28 cellular contexts compared by ENCODE assay signal in genomic region chr3:101719604-101720185, GRCh38. TPM values are rescaled to one million over a fixed set of nuclear protein-coding genes. Genes with fewer than 3 reads are reported as not detected.
DNase-seq lines count a peak whose midpoint lies in the region; ATAC-seq, FAIRE-seq and TF ChIP-seq lines count a peak whose summit lies in the region.
"Had no signal": no experiment of that assay in that cellular context is flagged by ENCODE, and none has a peak within 500 bp of the region (broad histone marks: within the 10 kb centered on the region; RNA-seq: fewer than 3 reads in every experiment).

No MANE protein-coding gene starts in this region.

- H3K9me3 ChIP-seq in Karpas-422 (ENCODE audit: low read length): no peaks in the 10 kb centered on the region
- no peaks in the 10 kb centered on the region for H3K9me3 ChIP-seq in small intestine (ENCODE audit: control insufficient read depth, low read depth)
- H3K9me3 ChIP-seq in left ventricle myocardium inferior (replicated peaks): no peaks in the 10 kb centered on the region
- H3K9me3 ChIP-seq: colonic mucosa, esophagus squamous epithelium, lower lobe of right lung, mucosa of descending colon, pancreas, thoracic aorta had no signal

- TF ChIP-seq CTCF in fibroblast of villous mesenchyme (IDR thresholded peaks at IDR 0.05; ENCODE audit: insufficient read depth, low read depth, low read length) (no peak), left ventricle myocardium inferior (IDR thresholded peaks at IDR 0.05; ENCODE audit: borderline replicate concordance) (no peak)

- H4K20me1 ChIP-seq in Karpas-422 (ENCODE audit: insufficient read depth, low read depth, low read length): no peaks in the 10 kb centered on the region

- POLR2A ChIA-PET in T-cell (lab: Charles Lee): interaction anchor here in 1 of 2 donors (0.8 kb wide), 1 partner anchor 48 kb away, joined by 3 read pairs; no protein-coding TSS in a partner anchor

- H3K27me3 ChIP-seq in Karpas-422 (ENCODE audit: low read length) (no peaks in the 10 kb centered on the region), small intestine (ENCODE audit: control insufficient read depth in 2 of 2, insufficient read depth in 2 of 2, low read length in 2 of 2) (no peaks in the 10 kb centered on the region), left ventricle myocardium inferior (ENCODE audit: low read depth) (no peaks in the 10 kb centered on the region)
- H3K27me3 ChIP-seq: brain microvascular endothelial cell, colonic mucosa, pancreas had no signal

- no peak for ATAC-seq in T-cell (replicated peaks in 1 of 4)
- ATAC-seq: effector memory CD8-positive, alpha-beta T cell; lower lobe of right lung; mucosa of descending colon; pancreas; stimulated activated naive CD8-positive, alpha-beta T cell treated with anti-CD3 and anti-CD28 coated beads, Interleukin-15, Interleukin-2, amounts not matched to agents 100 U/mL and 50 U/mL, for 24 hours had no signal

- peaks cover 37% of the 10 kb centered on the region for H3K4me1 Mint-ChIP-seq in activated naive CD4-positive, alpha-beta T cell treated with anti-CD3 and anti-CD28 coated beads, Interleukin-2, amount 10 ng/mL, durations not matched to agents 7 days and 5 days
- peaks cover 30 to 38% (median 34%) of the 10 kb centered on the region in 3 donors for H3K4me1 Mint-ChIP-seq in T-cell

- H3K27me3 Mint-ChIP-seq in activated naive CD4-positive, alpha-beta T cell treated with anti-CD3 and anti-CD28 coated beads, Interleukin-2, amount 10 ng/mL, durations not matched to agents 7 days and 5 days: no peaks in the 10 kb centered on the region
- H3K27me3 Mint-ChIP-seq in T-cell: no peaks in the 10 kb centered on the region
- H3K27me3 Mint-ChIP-seq: effector memory CD8-positive, alpha-beta T cell had no signal

- H3K27ac Mint-ChIP-seq in activated naive CD4-positive, alpha-beta T cell treated with anti-CD3 and anti-CD28 coated beads, Interleukin-2, amount 10 ng/mL, durations not matched to agents 7 days and 5 days: peak overlapping the region; percentile 84
- H3K27ac Mint-ChIP-seq in T-cell: peak overlapping the region; percentile 36 to 67
- H3K27ac Mint-ChIP-seq: effector memory CD8-positive, alpha-beta T cell; nephron; T-helper 1 cell treated with Interleukin-12 subunit alpha and Interleukin-12 subunit beta and Interleukin-4 antibody, amounts not matched to agents 30 μg/mL and 1 μg/mL, for 36 hours had no signal

- no peak for FAIRE-seq in small intestine (lab: Jason Lieb, UNC)
- FAIRE-seq: H54, kidney, pancreas, RCC 7860 had no signal

- intact Hi-C loops in left ventricle myocardium inferior (cut with micrococcal nuclease): no loop called here

- CTCF ChIA-PET in activated naive CD4-positive, alpha-beta T cell treated with anti-CD3 and anti-CD28 coated beads, Interleukin-2, amount 10 ng/mL, durations not matched to agents 7 days and 5 days (lab: Charles Lee): no interaction called here
- CTCF ChIA-PET in T-cell (lab: Charles Lee): interaction anchor here in 1 of 2 donors (0.6 kb wide), 1 partner anchor 152 kb away, joined by 3 read pairs; no protein-coding TSS in a partner anchor

- H3K4me1 ChIP-seq in Karpas-422 (ENCODE audit: low read length): peaks cover 13% of the 10 kb centered on the region
- no peaks in the 10 kb centered on the region for H3K4me1 ChIP-seq in small intestine (ENCODE audit: control insufficient read depth in 2 of 2, insufficient read depth in 1 of 2, low read depth in 1 of 2, low read length in 1 of 2)
- peaks cover 22% of the 10 kb centered on the region for H3K4me1 ChIP-seq in left ventricle myocardium inferior
- H3K4me1 ChIP-seq: colonic mucosa had no signal

- no peaks in the 10 kb centered on the region for H3K9me3 Mint-ChIP-seq in activated naive CD4-positive, alpha-beta T cell treated with anti-CD3 and anti-CD28 coated beads, Interleukin-2, amount 10 ng/mL, durations not matched to agents 7 days and 5 days
- H3K9me3 Mint-ChIP-seq in T-cell: no peaks in the 10 kb centered on the region
- H3K9me3 Mint-ChIP-seq: effector memory CD8-positive, alpha-beta T cell; nephron; T-helper 1 cell treated with Interleukin-12 subunit alpha and Interleukin-12 subunit beta and Interleukin-4 antibody, amounts not matched to agents 30 μg/mL and 1 μg/mL, for 36 hours had no signal

- no peaks in the 10 kb centered on the region for H3K36me3 Mint-ChIP-seq in activated naive CD4-positive, alpha-beta T cell treated with anti-CD3 and anti-CD28 coated beads, Interleukin-2, amount 10 ng/mL, durations not matched to agents 7 days and 5 days
- no peaks in the 10 kb centered on the region for H3K36me3 Mint-ChIP-seq in T-cell

- no peak overlapping the region for H3K4me2 ChIP-seq in Karpas-422 (ENCODE audit: low read depth, low read length, poor library complexity, severe bottlenecking)

- H3K36me3 ChIP-seq in Karpas-422 (ENCODE audit: insufficient read depth, low read length) (no peaks in the 10 kb centered on the region), small intestine (ENCODE audit: control insufficient read depth in 2 of 2, insufficient read depth in 2 of 2, low read length in 2 of 2) (no peaks in the 10 kb centered on the region), left ventricle myocardium inferior (no peaks in the 10 kb centered on the region)
- H3K36me3 ChIP-seq: brain microvascular endothelial cell, colonic mucosa, esophagus squamous epithelium, lower lobe of right lung, pancreas, thoracic aorta had no signal

- no peaks in the 10 kb centered on the region for H3K79me2 ChIP-seq in Karpas-422 (ENCODE audit: low read length)

- no peak overlapping the region for H3K9ac ChIP-seq in Karpas-422 (ENCODE audit: low read length)

- no peak for DNase-seq in activated naive CD4-positive, alpha-beta T cell treated with anti-CD3 and anti-CD28 coated beads, Interleukin-2, amount 10 ng/mL, durations not matched to agents 7 days and 5 days
- no peak for DNase-seq in activated naive CD4-positive, alpha-beta T cell treated with Interleukin-2 at 50 U/mL for 16 hours
- DNase-seq in Karpas-422: peak; percentile 21
- no peak for DNase-seq in T-cell
- DNase-seq in fibroblast of villous mesenchyme (ENCODE audit: low read depth): peak; percentile 26
- DNase-seq in small intestine: no peak
- no peak for DNase-seq in iPS-NIHi7 (ENCODE audit: extremely low spot score)
- no peak for DNase-seq in left ventricle myocardium inferior
- DNase-seq: activated CD4-positive, alpha-beta T cell treated with anti-CD3 and anti-CD28 coated beads for 4 hours; brain microvascular endothelial cell; C1 segment of cervical spinal cord; colonic mucosa; effector memory CD8-positive, alpha-beta T cell; esophagus squamous epithelium; glutamatergic neuron; kidney; lower lobe of right lung; mucosa of descending colon; NCI-H146; NCI-H2171; NCI-H510A treated with DMSO at 0.1 percent for 48 hours; pancreas; stimulated activated naive CD8-positive, alpha-beta T cell treated with anti-CD3 and anti-CD28 coated beads, Interleukin-15, Interleukin-2, amounts not matched to agents 100 U/mL and 50 U/mL, for 24 hours had no signal

- no peak overlapping the region for H2AFZ ChIP-seq in Karpas-422 (ENCODE audit: low read length)

- no peak overlapping the region for H3K4me3 Mint-ChIP-seq in activated naive CD4-positive, alpha-beta T cell treated with anti-CD3 and anti-CD28 coated beads, Interleukin-2, amount 10 ng/mL, durations not matched to agents 7 days and 5 days
- no peak overlapping the region for H3K4me3 Mint-ChIP-seq in T-cell
- H3K4me3 Mint-ChIP-seq: effector memory CD8-positive, alpha-beta T cell; nephron; T-helper 1 cell treated with Interleukin-12 subunit alpha and Interleukin-12 subunit beta and Interleukin-4 antibody, amounts not matched to agents 30 μg/mL and 1 μg/mL, for 36 hours had no signal

- H3K9me2 ChIP-seq in Karpas-422 (replicated peaks; ENCODE audit: insufficient read depth, low read length): no peaks in the 10 kb centered on the region

- H3K27ac ChIP-seq in Karpas-422 (ENCODE audit: low read length) (no peak overlapping the region), small intestine (ENCODE audit: low read depth in 1 of 2, low read length in 1 of 2) (no peak overlapping the region), left ventricle myocardium inferior (replicated peaks) (no peak overlapping the region)
- H3K27ac ChIP-seq: brain microvascular endothelial cell, colonic mucosa, esophagus squamous epithelium, lower lobe of right lung, pancreas, thoracic aorta had no signal

- 96 to 100% (median 97%) methylated on average over 3 of the region's 3 CpGs for WGBS in small intestine, 3 donors

- no peak overlapping the region for H3K4me3 ChIP-seq in Karpas-422 (ENCODE audit: low read length)
- no peak overlapping the region for H3K4me3 ChIP-seq in fibroblast of villous mesenchyme (ENCODE audit: low read depth, low read length)
- H3K4me3 ChIP-seq in small intestine (ENCODE audit: low read depth in 1 of 2, low read length in 2 of 2): no peak overlapping the region
- H3K4me3 ChIP-seq in left ventricle myocardium inferior: no peak overlapping the region
- H3K4me3 ChIP-seq: colonic mucosa, esophagus squamous epithelium, lower lobe of right lung, mucosa of descending colon, pancreas, thoracic aorta had no signal

RNA-seq across cellular contexts. Expression of gene CEP97, which starts 4.7 kb away (rescaled TPM):
- 15.0 and 21.7 TPM in 2 replicates for total RNA-seq in Karpas-422 (2014; rRNA removed; shearing (Covaris generic); ENCODE audit: low replicate concordance)
- total RNA-seq in T-cell: 10 to 100 TPM in 4 of 5 donors, 1 to 10 TPM in 1; 9.9 to 13.9 (median 12.7) TPM
- 14.2 and 24.6 TPM in 2 replicates for total RNA-seq in fibroblast of villous mesenchyme
- 1 to 10 TPM in 1 of 3 donors, under 1 TPM in 2; 0.27 to 2.2 (median 0.89) TPM for polyA plus RNA-seq in small intestine
- total RNA-seq in left ventricle myocardium inferior: 5.9 TPM

RNA-seq across cellular contexts. Expression of gene RPL24, which starts 33.2 kb away (rescaled TPM):
- 3,600 and 7,010 TPM in 2 replicates for total RNA-seq in Karpas-422 (2014; rRNA removed; shearing (Covaris generic); ENCODE audit: low replicate concordance)
- 1,000 to 10,000 TPM; 1,381 to 1,498 (median 1,473) TPM for total RNA-seq in T-cell
- 1,523 and 2,114 TPM in 2 replicates for total RNA-seq in fibroblast of villous mesenchyme
- polyA plus RNA-seq in small intestine: 1,000 to 10,000 TPM; 1,703 to 2,570 (median 2,486) TPM
- 770 TPM for total RNA-seq in left ventricle myocardium inferior

RNA-seq across cellular contexts. Expression of gene ZBTB11, which starts 42.8 kb away (rescaled TPM):
- 19.0 and 28.9 TPM in 2 replicates for total RNA-seq in Karpas-422 (2014; rRNA removed; shearing (Covaris generic); ENCODE audit: low replicate concordance)
- total RNA-seq in T-cell (10 to 100 TPM; 38.7 to 61.4 (median 45.6) TPM), fibroblast of villous mesenchyme (20.9 and 33.2 TPM in 2 replicates), left ventricle myocardium inferior (10.3 TPM)
- polyA plus RNA-seq in small intestine: 1 to 10 TPM; 5.4 to 6.7 (median 5.8) TPM

RNA-seq across cellular contexts. Expression of gene NXPE3, which starts 59.3 kb away (rescaled TPM):
- 18.6 and 20.2 TPM in 2 replicates for total RNA-seq in Karpas-422 (2014; rRNA removed; shearing (Covaris generic); ENCODE audit: low replicate concordance)
- 10 to 100 TPM; 38.0 to 44.8 (median 41.3) TPM for total RNA-seq in T-cell
- total RNA-seq in fibroblast of villous mesenchyme: 14.2 and 22.0 TPM in 2 replicates
- polyA plus RNA-seq in small intestine: 1 to 10 TPM in 1 of 3 donors, under 1 TPM in 2; 0.45 to 5.4 (median 0.81) TPM
- total RNA-seq in left ventricle myocardium inferior: 47.9 TPM

Comparison
In these comparisons a context has a peak if more than half of its experiments do, and no peak if none do; other contexts are left out.
1. DNase-seq: peak in Karpas-422 (single experiment) and fibroblast of villous mesenchyme (single experiment); none in activated naive CD4-positive, alpha-beta T cell treated with anti-CD3 and anti-CD28 coated beads, Interleukin-2, amount 10 ng/mL, durations not matched to agents 7 days and 5 days (single experiment), activated naive CD4-positive, alpha-beta T cell treated with Interleukin-2 at 50 U/mL for 16 hours (single experiment), T-cell (0 of 34), small intestine (single experiment), iPS-NIHi7 (single experiment) and left ventricle myocardium inferior (single experiment).